1 cellular context compared by ENCODE assay signal in the genomic region with DNA sequence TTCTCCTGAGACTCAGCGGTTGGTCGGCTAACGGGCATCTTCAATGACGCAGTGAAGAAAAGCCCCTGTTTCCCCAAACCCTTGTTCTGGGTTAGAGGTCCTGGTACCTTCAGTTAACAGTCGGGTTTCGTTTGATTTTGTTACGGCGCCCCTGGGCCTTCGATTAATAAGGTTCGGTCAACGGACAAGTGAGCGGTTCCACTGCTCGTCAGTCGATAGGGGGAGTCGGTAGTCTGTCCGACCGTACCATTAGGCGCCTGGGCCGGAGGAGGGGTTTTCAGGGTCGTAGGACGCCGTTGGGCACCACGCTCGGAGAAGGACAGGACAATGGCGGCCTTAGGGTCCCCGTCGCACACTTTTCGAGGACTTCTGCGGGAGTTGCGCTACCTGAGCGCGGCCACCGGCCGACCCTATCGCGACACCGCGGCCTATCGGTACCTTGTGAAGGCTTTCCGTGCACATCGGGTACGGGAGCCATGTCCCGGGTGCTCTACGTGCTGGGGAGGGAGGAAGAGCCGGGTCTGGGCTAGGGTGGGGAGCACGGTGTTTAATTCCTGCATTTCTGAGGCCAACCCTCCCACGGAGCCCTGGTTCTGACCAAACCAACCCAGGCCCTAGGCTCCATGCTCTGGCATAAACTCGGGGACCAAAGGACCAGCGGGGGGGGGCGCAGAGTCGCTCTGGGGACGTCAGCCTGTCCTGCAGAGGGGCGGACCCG.
TF ChIP-seq lines count a peak whose summit lies in the region.

A gene with protein sequence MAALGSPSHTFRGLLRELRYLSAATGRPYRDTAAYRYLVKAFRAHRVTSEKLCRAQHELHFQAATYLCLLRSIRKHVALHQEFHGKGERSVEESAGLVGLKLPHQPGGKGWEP (plus strand): TSS at position 280 of the 718 bp plus-strand sequence. CDS start 48 bp downstream, at position 328.

TF ChIP-seq in K562, 482 proteins besides CTCF, POLR2A, EP300 and RAD21 (continued from another document and continues in another):
- TF ChIP-seq, protein P1, sequence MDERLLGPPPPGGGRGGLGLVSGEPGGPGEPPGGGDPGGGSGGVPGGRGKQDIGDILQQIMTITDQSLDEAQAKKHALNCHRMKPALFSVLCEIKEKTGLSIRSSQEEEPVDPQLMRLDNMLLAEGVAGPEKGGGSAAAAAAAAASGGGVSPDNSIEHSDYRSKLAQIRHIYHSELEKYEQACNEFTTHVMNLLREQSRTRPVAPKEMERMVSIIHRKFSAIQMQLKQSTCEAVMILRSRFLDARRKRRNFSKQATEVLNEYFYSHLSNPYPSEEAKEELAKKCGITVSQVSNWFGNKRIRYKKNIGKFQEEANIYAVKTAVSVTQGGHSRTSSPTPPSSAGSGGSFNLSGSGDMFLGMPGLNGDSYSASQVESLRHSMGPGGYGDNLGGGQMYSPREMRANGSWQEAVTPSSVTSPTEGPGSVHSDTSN (CRISPR knock-in tag; IDR thresholded peaks at IDR 0.05; ENCODE audit: low read depth): no peak
- TF ChIP-seq, protein P1 (tag; conservative IDR thresholded peaks at IDR 0.05; ENCODE audit: low read depth): no peak
- TF ChIP-seq CBX8 (IDR thresholded peaks at IDR 0.05; ENCODE audit: borderline replicate concordance, extremely low read depth, low read depth, low read length, poor library complexity, severe bottlenecking): no peak
- no peak for TF ChIP-seq ZNF121 (CRISPR knock-in tag; conservative IDR thresholded peaks at IDR 0.05)
- TF ChIP-seq, protein P2, sequence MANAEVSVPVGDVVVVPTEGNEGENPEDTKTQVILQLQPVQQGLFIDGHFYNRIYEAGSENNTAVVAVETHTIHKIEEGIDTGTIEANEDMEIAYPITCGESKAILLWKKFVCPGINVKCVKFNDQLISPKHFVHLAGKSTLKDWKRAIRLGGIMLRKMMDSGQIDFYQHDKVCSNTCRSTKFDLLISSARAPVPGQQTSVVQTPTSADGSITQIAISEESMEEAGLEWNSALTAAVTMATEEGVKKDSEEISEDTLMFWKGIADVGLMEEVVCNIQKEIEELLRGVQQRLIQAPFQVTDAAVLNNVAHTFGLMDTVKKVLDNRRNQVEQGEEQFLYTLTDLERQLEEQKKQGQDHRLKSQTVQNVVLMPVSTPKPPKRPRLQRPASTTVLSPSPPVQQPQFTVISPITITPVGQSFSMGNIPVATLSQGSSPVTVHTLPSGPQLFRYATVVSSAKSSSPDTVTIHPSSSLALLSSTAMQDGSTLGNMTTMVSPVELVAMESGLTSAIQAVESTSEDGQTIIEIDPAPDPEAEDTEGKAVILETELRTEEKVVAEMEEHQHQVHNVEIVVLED (CRISPR knock-in tag; IDR thresholded peaks at IDR 0.05): peak; percentile 60
- no peak for TF ChIP-seq SNIP1 (IDR thresholded peaks at IDR 0.05; ENCODE audit: low read depth)
- no peak for TF ChIP-seq MCM2 (IDR thresholded peaks at IDR 0.05; ENCODE audit: low read depth)
- peak; percentile 62 for TF ChIP-seq DACH1 (IDR thresholded peaks at IDR 0.05; ENCODE audit: partially characterized antibody)
- peak; percentile 56; the same call in 1 of the 2 replicates for TF ChIP-seq FOXM1 (IDR thresholded peaks at IDR 0.05; ENCODE audit: low read depth)
- peak; percentile 86; the same call in 1 of the 2 replicates for TF ChIP-seq FOXM1 (CRISPR knock-in tag; IDR thresholded peaks at IDR 0.05; ENCODE audit: low read depth)
- TF ChIP-seq, protein P3, sequence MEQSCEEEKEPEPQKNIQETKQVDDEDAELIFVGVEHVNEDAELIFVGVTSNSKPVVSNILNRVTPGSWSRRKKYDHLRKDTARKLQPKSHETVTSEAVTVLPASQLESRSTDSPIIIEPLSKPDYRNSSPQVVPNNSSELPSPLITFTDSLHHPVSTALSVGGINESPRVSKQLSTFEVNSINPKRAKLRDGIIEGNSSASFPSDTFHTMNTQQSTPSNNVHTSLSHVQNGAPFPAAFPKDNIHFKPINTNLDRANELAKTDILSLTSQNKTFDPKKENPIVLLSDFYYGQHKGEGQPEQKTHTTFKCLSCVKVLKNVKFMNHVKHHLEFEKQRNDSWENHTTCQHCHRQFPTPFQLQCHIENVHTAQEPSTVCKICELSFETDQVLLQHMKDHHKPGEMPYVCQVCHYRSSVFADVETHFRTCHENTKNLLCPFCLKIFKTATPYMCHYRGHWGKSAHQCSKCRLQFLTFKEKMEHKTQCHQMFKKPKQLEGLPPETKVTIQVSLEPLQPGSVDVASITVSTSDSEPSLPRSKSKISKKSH (CRISPR knock-in tag; IDR thresholded peaks at IDR 0.05): 0 out of 2 replicates have a peak, but pooled peaks have one; percentile 7
- TF ChIP-seq ZNF766 (CRISPR knock-in tag; conservative IDR thresholded peaks at IDR 0.05): 0 out of 2 replicates have a peak, but pooled peaks have one; percentile 13
- TF ChIP-seq FOXK2 (conservative IDR thresholded peaks at IDR 0.05 in 1 of 2, IDR thresholded peaks at IDR 0.05 in 1 of 2; ENCODE audit: low read depth in 2 of 2): peak; percentile 73 to 99
- no peak; the same call in 1 of the 2 replicates for TF ChIP-seq ZNF23 (CRISPR knock-in tag; IDR thresholded peaks at IDR 0.05)
- TF ChIP-seq YY1 (IDR thresholded peaks at IDR 0.05; ENCODE audit: borderline replicate concordance in 1 of 3, control insufficient read depth in 1 of 3, extremely low read depth in 1 of 3, insufficient read depth in 3 of 3, insufficient read length in 1 of 3, insufficient replicate concordance in 2 of 3, low read depth in 1 of 3, low read length in 2 of 3): peak; percentile 70 to 87 (median 85)
- TF ChIP-seq SMARCC2 (IDR thresholded peaks at IDR 0.05; ENCODE audit: low read depth): no peak; the same call in 1 of the 2 replicates
- no peak for TF ChIP-seq SMARCB1 (IDR thresholded peaks at IDR 0.05; ENCODE audit: insufficient read length, low read depth)
- TF ChIP-seq, protein P4, sequence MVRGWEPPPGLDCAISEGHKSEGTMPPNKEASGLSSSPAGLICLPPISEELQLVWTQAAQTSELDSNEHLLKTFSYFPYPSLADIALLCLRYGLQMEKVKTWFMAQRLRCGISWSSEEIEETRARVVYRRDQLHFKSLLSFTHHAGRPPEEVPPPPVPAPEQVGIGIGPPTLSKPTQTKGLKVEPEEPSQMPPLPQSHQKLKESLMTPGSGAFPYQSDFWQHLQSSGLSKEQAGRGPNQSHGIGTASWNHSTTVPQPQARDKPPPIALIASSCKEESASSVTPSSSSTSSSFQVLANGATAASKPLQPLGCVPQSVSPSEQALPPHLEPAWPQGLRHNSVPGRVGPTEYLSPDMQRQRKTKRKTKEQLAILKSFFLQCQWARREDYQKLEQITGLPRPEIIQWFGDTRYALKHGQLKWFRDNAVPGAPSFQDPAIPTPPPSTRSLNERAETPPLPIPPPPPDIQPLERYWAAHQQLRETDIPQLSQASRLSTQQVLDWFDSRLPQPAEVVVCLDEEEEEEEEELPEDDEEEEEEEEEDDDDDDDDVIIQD (CRISPR knock-in tag; IDR thresholded peaks at IDR 0.05): 0 out of 2 replicates have a peak, but pooled peaks have one; percentile 41
- TF ChIP-seq CBX5 (IDR thresholded peaks at IDR 0.05; ENCODE audit: borderline replicate concordance, low read depth): 0 out of 2 replicates have a peak, but pooled peaks have one; percentile 33
- TF ChIP-seq ZNF253 (CRISPR knock-in tag; conservative IDR thresholded peaks at IDR 0.05): no peak
- TF ChIP-seq ZZZ3 (IDR thresholded peaks at IDR 0.05): peak; percentile 81
- TF ChIP-seq, protein P5, sequence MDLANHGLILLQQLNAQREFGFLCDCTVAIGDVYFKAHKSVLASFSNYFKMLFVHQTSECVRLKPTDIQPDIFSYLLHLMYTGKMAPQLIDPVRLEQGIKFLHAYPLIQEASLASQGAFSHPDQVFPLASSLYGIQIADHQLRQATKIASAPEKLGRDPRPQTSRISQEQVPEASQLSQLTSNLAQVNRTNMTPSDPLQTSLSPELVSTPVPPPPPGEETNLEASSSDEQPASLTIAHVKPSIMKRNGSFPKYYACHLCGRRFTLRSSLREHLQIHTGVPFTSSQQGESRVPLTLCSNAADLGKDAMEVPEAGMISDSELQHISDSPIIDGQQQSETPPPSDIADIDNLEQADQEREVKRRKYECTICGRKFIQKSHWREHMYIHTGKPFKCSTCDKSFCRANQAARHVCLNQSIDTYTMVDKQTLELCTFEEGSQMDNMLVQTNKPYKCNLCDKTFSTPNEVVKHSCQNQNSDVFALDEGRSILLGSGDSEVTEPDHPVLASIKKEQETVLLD (IDR thresholded peaks at IDR 0.05): no peak
- no peak for TF ChIP-seq LEF1 (IDR thresholded peaks at IDR 0.05)
- TF ChIP-seq MEIS2 (IDR thresholded peaks at IDR 0.05; ENCODE audit: partially characterized antibody): peak; percentile 17
- TF ChIP-seq ZNF695 (CRISPR knock-in tag; IDR thresholded peaks at IDR 0.05): no peak
- TF ChIP-seq, protein P6, sequence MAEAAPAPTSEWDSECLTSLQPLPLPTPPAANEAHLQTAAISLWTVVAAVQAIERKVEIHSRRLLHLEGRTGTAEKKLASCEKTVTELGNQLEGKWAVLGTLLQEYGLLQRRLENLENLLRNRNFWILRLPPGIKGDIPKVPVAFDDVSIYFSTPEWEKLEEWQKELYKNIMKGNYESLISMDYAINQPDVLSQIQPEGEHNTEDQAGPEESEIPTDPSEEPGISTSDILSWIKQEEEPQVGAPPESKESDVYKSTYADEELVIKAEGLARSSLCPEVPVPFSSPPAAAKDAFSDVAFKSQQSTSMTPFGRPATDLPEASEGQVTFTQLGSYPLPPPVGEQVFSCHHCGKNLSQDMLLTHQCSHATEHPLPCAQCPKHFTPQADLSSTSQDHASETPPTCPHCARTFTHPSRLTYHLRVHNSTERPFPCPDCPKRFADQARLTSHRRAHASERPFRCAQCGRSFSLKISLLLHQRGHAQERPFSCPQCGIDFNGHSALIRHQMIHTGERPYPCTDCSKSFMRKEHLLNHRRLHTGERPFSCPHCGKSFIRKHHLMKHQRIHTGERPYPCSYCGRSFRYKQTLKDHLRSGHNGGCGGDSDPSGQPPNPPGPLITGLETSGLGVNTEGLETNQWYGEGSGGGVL (CRISPR knock-in tag; IDR thresholded peaks at IDR 0.05): no peak
- TF ChIP-seq ADNP (tag; IDR thresholded peaks at IDR 0.05): no peak
- no peak for TF ChIP-seq PTTG1 (tag; IDR thresholded peaks at IDR 0.05; ENCODE audit: low read depth)
- 0 out of 2 replicates have a peak, but pooled peaks have one; percentile 46 for TF ChIP-seq ETV1 (tag; conservative IDR thresholded peaks at IDR 0.05; ENCODE audit: low read depth)
- TF ChIP-seq CBX2 (IDR thresholded peaks at IDR 0.05; ENCODE audit: insufficient read depth, low read length, poor library complexity, severe bottlenecking): no peak
- no peak for TF ChIP-seq STAT5B (CRISPR knock-in tag; IDR thresholded peaks at IDR 0.05)
- TF ChIP-seq PHF21A (IDR thresholded peaks at IDR 0.05; ENCODE audit: borderline replicate concordance, low read depth): no peak; the same call in 1 of the 2 replicates
- TF ChIP-seq TAF1 (IDR thresholded peaks at IDR 0.05; ENCODE audit: control insufficient read depth, extremely low read depth, insufficient read depth, low read length, severe bottlenecking): peak; percentile 96
- TF ChIP-seq HIVEP1 (CRISPR knock-in tag; IDR thresholded peaks at IDR 0.05): no peak
- TF ChIP-seq ZNF583 (CRISPR knock-in tag; IDR thresholded peaks at IDR 0.05): peak; percentile 19
- TF ChIP-seq CAMTA2 (CRISPR knock-in tag; conservative IDR thresholded peaks at IDR 0.05): 0 out of 2 replicates have a peak, but pooled peaks have one; percentile 86
- no peak; a peak in 1 of 4 replicates for TF ChIP-seq TBL1XR1 (IDR thresholded peaks at IDR 0.05; ENCODE audit: low read length in 2 of 2)
- TF ChIP-seq, protein P7, sequence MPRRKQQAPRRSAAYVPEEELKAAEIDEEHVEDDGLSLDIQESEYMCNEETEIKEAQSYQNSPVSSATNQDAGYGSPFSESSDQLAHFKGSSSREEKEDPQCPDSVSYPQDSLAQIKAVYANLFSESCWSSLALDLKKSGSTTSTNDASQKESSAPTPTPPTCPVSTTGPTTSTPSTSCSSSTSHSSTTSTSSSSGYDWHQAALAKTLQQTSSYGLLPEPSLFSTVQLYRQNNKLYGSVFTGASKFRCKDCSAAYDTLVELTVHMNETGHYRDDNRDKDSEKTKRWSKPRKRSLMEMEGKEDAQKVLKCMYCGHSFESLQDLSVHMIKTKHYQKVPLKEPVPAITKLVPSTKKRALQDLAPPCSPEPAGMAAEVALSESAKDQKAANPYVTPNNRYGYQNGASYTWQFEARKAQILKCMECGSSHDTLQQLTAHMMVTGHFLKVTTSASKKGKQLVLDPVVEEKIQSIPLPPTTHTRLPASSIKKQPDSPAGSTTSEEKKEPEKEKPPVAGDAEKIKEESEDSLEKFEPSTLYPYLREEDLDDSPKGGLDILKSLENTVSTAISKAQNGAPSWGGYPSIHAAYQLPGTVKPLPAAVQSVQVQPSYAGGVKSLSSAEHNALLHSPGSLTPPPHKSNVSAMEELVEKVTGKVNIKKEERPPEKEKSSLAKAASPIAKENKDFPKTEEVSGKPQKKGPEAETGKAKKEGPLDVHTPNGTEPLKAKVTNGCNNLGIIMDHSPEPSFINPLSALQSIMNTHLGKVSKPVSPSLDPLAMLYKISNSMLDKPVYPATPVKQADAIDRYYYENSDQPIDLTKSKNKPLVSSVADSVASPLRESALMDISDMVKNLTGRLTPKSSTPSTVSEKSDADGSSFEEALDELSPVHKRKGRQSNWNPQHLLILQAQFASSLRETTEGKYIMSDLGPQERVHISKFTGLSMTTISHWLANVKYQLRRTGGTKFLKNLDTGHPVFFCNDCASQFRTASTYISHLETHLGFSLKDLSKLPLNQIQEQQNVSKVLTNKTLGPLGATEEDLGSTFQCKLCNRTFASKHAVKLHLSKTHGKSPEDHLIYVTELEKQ (CRISPR knock-in tag; IDR thresholded peaks at IDR 0.05): no peak
- TF ChIP-seq ZNF785 (CRISPR knock-in tag; IDR thresholded peaks at IDR 0.05): no peak
- no peak for TF ChIP-seq SRSF9 (IDR thresholded peaks at IDR 0.05; ENCODE audit: borderline replicate concordance, low read depth, low read length)
- no peak for TF ChIP-seq ZNF134 (CRISPR knock-in tag; conservative IDR thresholded peaks at IDR 0.05)
- TF ChIP-seq, protein P8, sequence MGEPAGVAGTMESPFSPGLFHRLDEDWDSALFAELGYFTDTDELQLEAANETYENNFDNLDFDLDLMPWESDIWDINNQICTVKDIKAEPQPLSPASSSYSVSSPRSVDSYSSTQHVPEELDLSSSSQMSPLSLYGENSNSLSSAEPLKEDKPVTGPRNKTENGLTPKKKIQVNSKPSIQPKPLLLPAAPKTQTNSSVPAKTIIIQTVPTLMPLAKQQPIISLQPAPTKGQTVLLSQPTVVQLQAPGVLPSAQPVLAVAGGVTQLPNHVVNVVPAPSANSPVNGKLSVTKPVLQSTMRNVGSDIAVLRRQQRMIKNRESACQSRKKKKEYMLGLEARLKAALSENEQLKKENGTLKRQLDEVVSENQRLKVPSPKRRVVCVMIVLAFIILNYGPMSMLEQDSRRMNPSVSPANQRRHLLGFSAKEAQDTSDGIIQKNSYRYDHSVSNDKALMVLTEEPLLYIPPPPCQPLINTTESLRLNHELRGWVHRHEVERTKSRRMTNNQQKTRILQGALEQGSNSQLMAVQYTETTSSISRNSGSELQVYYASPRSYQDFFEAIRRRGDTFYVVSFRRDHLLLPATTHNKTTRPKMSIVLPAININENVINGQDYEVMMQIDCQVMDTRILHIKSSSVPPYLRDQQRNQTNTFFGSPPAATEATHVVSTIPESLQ (CRISPR knock-in tag; IDR thresholded peaks at IDR 0.05): peak; percentile 78
- TF ChIP-seq BCOR (IDR thresholded peaks at IDR 0.05): peak; percentile 53; the same call in 1 of the 2 replicates
